ENCODE assay signal across 1 cellular context in the genomic region with DNA sequence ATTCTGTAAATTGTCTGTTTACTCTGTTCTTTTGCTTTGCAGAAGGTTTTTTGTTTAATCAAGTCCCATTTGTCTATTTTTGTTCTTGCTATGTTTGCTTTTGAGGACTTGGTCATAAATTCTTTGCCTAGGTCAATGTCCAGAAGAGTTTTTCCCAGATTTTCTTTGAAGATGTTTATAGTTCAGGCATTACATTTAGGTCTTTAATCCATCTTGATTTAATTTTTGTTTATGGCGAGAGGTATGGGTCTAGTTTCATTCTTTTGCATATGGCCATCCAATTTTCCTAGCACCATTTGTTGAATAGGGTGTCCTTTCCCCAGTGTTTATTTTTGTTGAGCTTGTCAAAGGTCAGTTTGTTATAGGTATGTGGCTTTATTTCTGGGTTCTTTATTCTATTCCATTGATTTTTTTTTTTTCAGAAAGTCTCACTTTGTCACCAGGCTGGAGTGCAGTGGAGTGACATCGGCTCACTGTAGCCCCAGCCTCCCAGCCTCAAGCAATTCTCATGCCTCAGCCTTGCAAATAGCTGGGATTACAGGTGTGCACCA.
A peak's percentile ranks its signal among the peaks of the same experiment; 100 is the strongest.
TF ChIP-seq lines count a peak whose summit lies in the region.

No MANE protein-coding gene starts in this region.

TF ChIP-seq in HepG2, 621 proteins besides CTCF, POLR2A, EP300 and RAD21 (continued from another document and continues in another):
- TF ChIP-seq ZBTB34 (CRISPR knock-in tag; IDR thresholded peaks at IDR 0.05) (no peak), MEF2D (CRISPR knock-in tag; IDR thresholded peaks at IDR 0.05) (peak; percentile 88), ZSCAN9 (CRISPR knock-in tag; IDR thresholded peaks at IDR 0.05; ENCODE audit: borderline replicate concordance) (0 out of 2 replicates have a peak, but pooled peaks have one; percentile 44), POLR2AphosphoS2 (IDR thresholded peaks at IDR 0.05; ENCODE audit: low read depth, low read length) (no peak), NCOA2 (CRISPR knock-in tag; IDR thresholded peaks at IDR 0.05) (peak; percentile 43; the same call in 1 of the 2 replicates), CREM (IDR thresholded peaks at IDR 0.05) (peak; percentile 56), CREM (CRISPR knock-in tag; IDR thresholded peaks at IDR 0.05) (no peak), PHF21A (CRISPR knock-in tag; IDR thresholded peaks at IDR 0.05) (peak; percentile 46; the same call in 1 of the 2 replicates), FOXP1 (IDR thresholded peaks at IDR 0.05) (no peak), FOXP1 (CRISPR knock-in tag; IDR thresholded peaks at IDR 0.05) (peak; percentile 29; the same call in 1 of the 2 replicates), ZNF724P (CRISPR knock-in tag; IDR thresholded peaks at IDR 0.05; ENCODE audit: borderline replicate concordance) (no peak), HNF4A (CRISPR knock-in tag; IDR thresholded peaks at IDR 0.05) (0 out of 2 replicates have a peak, but pooled peaks have one; percentile 1), SIX4 (CRISPR knock-in tag; IDR thresholded peaks at IDR 0.05) (no peak), ZNF816 (CRISPR knock-in tag; IDR thresholded peaks at IDR 0.05; ENCODE audit: borderline replicate concordance) (peak; percentile 46; the same call in 1 of the 2 replicates), NCOR1 (IDR thresholded peaks at IDR 0.05; ENCODE audit: borderline replicate concordance, low read length) (peak; percentile 54; the same call in 1 of the 2 replicates), PAXIP1 (CRISPR knock-in tag; conservative IDR thresholded peaks at IDR 0.05) (peak; percentile 90), MED8 (CRISPR knock-in tag; IDR thresholded peaks at IDR 0.05; ENCODE audit: insufficient replicate concordance) (no peak), ZBED4 (CRISPR knock-in tag; IDR thresholded peaks at IDR 0.05; ENCODE audit: borderline replicate concordance) (no peak), EHMT2 (IDR thresholded peaks at IDR 0.05; ENCODE audit: borderline replicate concordance, low read depth, low read length) (0 out of 2 replicates have a peak, but pooled peaks have one; percentile 81), ONECUT2 (CRISPR knock-in tag; IDR thresholded peaks at IDR 0.05) (peak; percentile 48; the same call in 1 of the 2 replicates), ASH2L (IDR thresholded peaks at IDR 0.05; ENCODE audit: insufficient read length, low read depth, low read length) (peak; percentile 85), ZNF512B (CRISPR knock-in tag; IDR thresholded peaks at IDR 0.05; ENCODE audit: borderline replicate concordance) (no peak), GATAD2A (CRISPR knock-in tag; IDR thresholded peaks at IDR 0.05) (peak; percentile 67), ISL2 (CRISPR knock-in tag; IDR thresholded peaks at IDR 0.05) (0 out of 2 replicates have a peak, but pooled peaks have one; percentile 31), ZNF773 (CRISPR knock-in tag; IDR thresholded peaks at IDR 0.05; ENCODE audit: borderline replicate concordance) (no peak), SAP130 (CRISPR knock-in tag; IDR thresholded peaks at IDR 0.05; ENCODE audit: low read depth) (0 out of 2 replicates have a peak, but pooled peaks have one; percentile 28), FOXK2 (IDR thresholded peaks at IDR 0.05) (0 out of 2 replicates have a peak, but pooled peaks have one; percentile 19), MIER3 (CRISPR knock-in tag; IDR thresholded peaks at IDR 0.05; ENCODE audit: borderline replicate concordance) (no peak), ZNF460 (CRISPR knock-in tag; IDR thresholded peaks at IDR 0.05; ENCODE audit: borderline replicate concordance) (peak; percentile 86), HDAC1 (CRISPR knock-in tag; IDR thresholded peaks at IDR 0.05) (peak; percentile 34; the same call in 1 of the 2 replicates), TBX3 (IDR thresholded peaks at IDR 0.05; ENCODE audit: borderline replicate concordance) (0 out of 2 replicates have a peak, but pooled peaks have one; percentile 4), NR2F1 (CRISPR knock-in tag; IDR thresholded peaks at IDR 0.05) (peak in 1 of 2 experiments; percentile 36; a peak in 1 of 4 replicates), NR2F2 (IDR thresholded peaks at IDR 0.05; ENCODE audit: borderline replicate concordance, low read depth) (0 out of 2 replicates have a peak, but pooled peaks have one; percentile 36), DRAP1 (CRISPR knock-in tag; IDR thresholded peaks at IDR 0.05) (no peak), NFIC (IDR thresholded peaks at IDR 0.05; ENCODE audit: low read length) (peak; percentile 64; the same call in 1 of the 2 replicates), GFI1 (CRISPR knock-in tag; IDR thresholded peaks at IDR 0.05; ENCODE audit: borderline replicate concordance) (peak; percentile 59; the same call in 1 of the 2 replicates), ZNF670 (CRISPR knock-in tag; IDR thresholded peaks at IDR 0.05; ENCODE audit: borderline replicate concordance) (0 out of 2 replicates have a peak, but pooled peaks have one; percentile 46), ZNF362 (CRISPR knock-in tag; IDR thresholded peaks at IDR 0.05; ENCODE audit: borderline replicate concordance) (peak; percentile 80; the same call in 1 of the 2 replicates)
- TF ChIP-seq, protein P1, sequence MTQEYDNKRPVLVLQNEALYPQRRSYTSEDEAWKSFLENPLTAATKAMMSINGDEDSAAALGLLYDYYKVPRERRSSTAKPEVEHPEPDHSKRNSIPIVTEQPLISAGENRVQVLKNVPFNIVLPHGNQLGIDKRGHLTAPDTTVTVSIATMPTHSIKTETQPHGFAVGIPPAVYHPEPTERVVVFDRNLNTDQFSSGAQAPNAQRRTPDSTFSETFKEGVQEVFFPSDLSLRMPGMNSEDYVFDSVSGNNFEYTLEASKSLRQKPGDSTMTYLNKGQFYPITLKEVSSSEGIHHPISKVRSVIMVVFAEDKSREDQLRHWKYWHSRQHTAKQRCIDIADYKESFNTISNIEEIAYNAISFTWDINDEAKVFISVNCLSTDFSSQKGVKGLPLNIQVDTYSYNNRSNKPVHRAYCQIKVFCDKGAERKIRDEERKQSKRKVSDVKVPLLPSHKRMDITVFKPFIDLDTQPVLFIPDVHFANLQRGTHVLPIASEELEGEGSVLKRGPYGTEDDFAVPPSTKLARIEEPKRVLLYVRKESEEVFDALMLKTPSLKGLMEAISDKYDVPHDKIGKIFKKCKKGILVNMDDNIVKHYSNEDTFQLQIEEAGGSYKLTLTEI (CRISPR knock-in tag; conservative IDR thresholded peaks at IDR 0.05) = no peak
- TF ChIP-seq, protein P2, sequence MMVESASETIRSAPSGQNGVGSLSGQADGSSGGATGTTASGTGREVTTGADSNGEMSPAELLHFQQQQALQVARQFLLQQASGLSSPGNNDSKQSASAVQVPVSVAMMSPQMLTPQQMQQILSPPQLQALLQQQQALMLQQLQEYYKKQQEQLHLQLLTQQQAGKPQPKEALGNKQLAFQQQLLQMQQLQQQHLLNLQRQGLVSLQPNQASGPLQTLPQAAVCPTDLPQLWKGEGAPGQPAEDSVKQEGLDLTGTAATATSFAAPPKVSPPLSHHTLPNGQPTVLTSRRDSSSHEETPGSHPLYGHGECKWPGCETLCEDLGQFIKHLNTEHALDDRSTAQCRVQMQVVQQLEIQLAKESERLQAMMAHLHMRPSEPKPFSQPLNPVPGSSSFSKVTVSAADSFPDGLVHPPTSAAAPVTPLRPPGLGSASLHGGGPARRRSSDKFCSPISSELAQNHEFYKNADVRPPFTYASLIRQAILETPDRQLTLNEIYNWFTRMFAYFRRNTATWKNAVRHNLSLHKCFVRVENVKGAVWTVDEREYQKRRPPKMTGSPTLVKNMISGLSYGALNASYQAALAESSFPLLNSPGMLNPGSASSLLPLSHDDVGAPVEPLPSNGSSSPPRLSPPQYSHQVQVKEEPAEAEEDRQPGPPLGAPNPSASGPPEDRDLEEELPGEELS (CRISPR knock-in tag; IDR thresholded peaks at IDR 0.05) = peak; percentile 15; the same call in 1 of the 2 replicates
